Comparison of ENCODE assay signal across 8 cellular contexts in genomic region chr21:39346671-39347327, GRCh38. TPM values are rescaled to one million over a fixed set of nuclear protein-coding genes. Genes with fewer than 3 reads are reported as not detected.
A peak's percentile ranks its signal among the peaks of the same experiment; 100 is the strongest.
DNase-seq lines count a peak whose midpoint lies in the region; ATAC-seq, FAIRE-seq and TF ChIP-seq lines count a peak whose summit lies in the region.
"Had no signal": no experiment of that assay in that cellular context is flagged by ENCODE, and none has a peak within 500 bp of the region (broad histone marks: within the 10 kb centered on the region; RNA-seq: fewer than 3 reads in every experiment).

No MANE protein-coding gene starts in this region.

- H3K9ac ChIP-seq in duodenal mucosa (ENCODE audit: low read depth in 1 of 2, low read length in 2 of 2) (peak overlapping the region; percentile 29 to 51), neuronal stem cell (ENCODE audit: low read depth, low read length, poor library complexity) (no peak overlapping the region)

- H3K4me3 ChIP-seq in NB4 (ENCODE audit: low read depth, low read length) (peak overlapping the region; percentile 98), duodenal mucosa (ENCODE audit: low read depth in 1 of 2, low read length in 2 of 2) (peak overlapping the region; percentile 33 to 92), neuronal stem cell (ENCODE audit: low read length in 2 of 2) (peak overlapping the region in 1 of 2 donors; percentile 95), mucosa of descending colon (no peak overlapping the region)

- no peak overlapping the region for H2BK12ac ChIP-seq in neuronal stem cell (ENCODE audit: low read length)

- H2BK5ac ChIP-seq in neuronal stem cell (ENCODE audit: low read length), result no peak overlapping the region

- H3K4ac ChIP-seq in neuronal stem cell (ENCODE audit: low read length), result no peak overlapping the region

- no peak overlapping the region for H3K18ac ChIP-seq in neuronal stem cell (ENCODE audit: low read length)

- H3K79me1 ChIP-seq in neuronal stem cell (ENCODE audit: low read depth, low read length), result no peaks in the 10 kb centered on the region

- H3K9me3 ChIP-seq in duodenal mucosa (ENCODE audit: control insufficient read depth in 1 of 2, low read length in 2 of 2) (no peaks in the 10 kb centered on the region), neuronal stem cell (replicated peaks in 1 of 2; ENCODE audit: control insufficient read depth in 2 of 2, insufficient read depth in 1 of 2, low read depth in 1 of 2, low read length in 2 of 2) (no peaks in the 10 kb centered on the region), mucosa of descending colon (no peaks in the 10 kb centered on the region)

- no peak overlapping the region for H4K91ac ChIP-seq in neuronal stem cell (ENCODE audit: low read depth, low read length, poor library complexity)

- H2AFZ ChIP-seq in neuronal stem cell (ENCODE audit: low read length), result no peak overlapping the region

- no peak for ATAC-seq in mucosa of descending colon

- no peak overlapping the region for H2BK120ac ChIP-seq in neuronal stem cell (ENCODE audit: low read depth, low read length)

- WGBS in neuronal stem cell (ENCODE audit: extremely low coverage in 2 of 2, insufficient read length in 2 of 2, insufficient replicate concordance in 1 of 2), 2 donors, result no CpG with 5 or more reads among the region's 7 CpGs

- peak overlapping the region; percentile 13 for H3K4me2 ChIP-seq in neuronal stem cell (ENCODE audit: insufficient read depth, low read length, poor library complexity, severe bottlenecking)

- DNase-seq in NB4 (ENCODE audit: low read depth) (no peak), neuronal stem cell (ENCODE audit: low spot score) (no peak), mucosa of descending colon (no peak), CD1c-positive myeloid dendritic cell (ENCODE audit: extremely low spot score) (no peak), D341Med (ENCODE audit: low spot score) (no peak)
- DNase-seq: NCI-H2227 treated with DMSO at 0.1 percent for 48 hours had no signal

- no peak for TF ChIP-seq POLR2A in NB4 (IDR thresholded peaks at IDR 0.05; ENCODE audit: extremely low read depth, insufficient read length)

- no peak overlapping the region for H4K8ac ChIP-seq in neuronal stem cell (ENCODE audit: low read depth, low read length)

- FAIRE-seq in G401.6 (lab: Jason Lieb, UNC), result peak; percentile 17

- H2AK5ac ChIP-seq in neuronal stem cell (ENCODE audit: low read depth, low read length), result no peak overlapping the region

- H3K27me3 ChIP-seq in duodenal mucosa (ENCODE audit: control insufficient read depth in 1 of 2, insufficient read depth in 2 of 2, low read length in 2 of 2) (no peaks in the 10 kb centered on the region), neuronal stem cell (ENCODE audit: control insufficient read depth in 3 of 3, insufficient read depth in 3 of 3, low read depth in 1 of 3, low read length in 3 of 3) (no peaks in the 10 kb centered on the region)

- no peak overlapping the region for H3K14ac ChIP-seq in neuronal stem cell (ENCODE audit: low read length)

- H3K27ac ChIP-seq in duodenal mucosa (ENCODE audit: low read depth, low read length) (no peak overlapping the region), neuronal stem cell (replicated peaks; ENCODE audit: low read length) (no peak overlapping the region)

- intact Hi-C loops in mucosa of descending colon (cut with DNase I, micrococcal nuclease), result no loop called here

- H3K36me3 ChIP-seq in duodenal mucosa (ENCODE audit: control insufficient read depth in 1 of 2, insufficient read depth in 2 of 2, low read length in 2 of 2), result peaks cover 11 to 33% of the 10 kb centered on the region in 2 donors
- H3K36me3 ChIP-seq in neuronal stem cell (replicated peaks in 1 of 2; ENCODE audit: control insufficient read depth in 2 of 2, insufficient read depth in 2 of 2, low read length in 2 of 2), result peaks cover 21 to 61% of the 10 kb centered on the region in 2 donors
- H3K36me3 ChIP-seq in mucosa of descending colon (ENCODE audit: low read depth), result no peaks in the 10 kb centered on the region

- no peak overlapping the region for H2BK15ac ChIP-seq in neuronal stem cell (ENCODE audit: low read length)

- peaks cover 23 to 33% of the 10 kb centered on the region in 2 donors for H3K4me1 ChIP-seq in duodenal mucosa (ENCODE audit: control insufficient read depth in 1 of 2, insufficient read depth in 2 of 2, low read length in 2 of 2)
- H3K4me1 ChIP-seq in neuronal stem cell (ENCODE audit: control insufficient read depth in 2 of 2, insufficient read depth in 1 of 2, low read depth in 1 of 2, low read length in 2 of 2), result peaks cover 4 to 20% of the 10 kb centered on the region in 2 donors
- H3K4me1 ChIP-seq in mucosa of descending colon (ENCODE audit: low read depth), result peaks cover 23% of the 10 kb centered on the region

- TF ChIP-seq CTCF in NB4 (IDR thresholded peaks at IDR 0.05; ENCODE audit: low read depth, low read length), result no peak
- no peak for TF ChIP-seq CTCF in mucosa of descending colon (IDR thresholded peaks at IDR 0.05)

- H3K23ac ChIP-seq in neuronal stem cell (ENCODE audit: low read depth, low read length, poor library complexity), result no peak overlapping the region

RNA-seq across cellular contexts. Expression of gene HMGN1, which starts 2.1 kb away (rescaled TPM):
- polyA plus RNA-seq in neuronal stem cell (2013, experiment 1 of 2), result 572 TPM
- polyA plus RNA-seq in neuronal stem cell (2013, experiment 2 of 2), result 584 TPM
- 100 to 1,000 TPM; 104 to 218 (median 174) TPM for total RNA-seq in mucosa of descending colon

RNA-seq across cellular contexts. Expression of gene BRWD1, which starts 33.4 kb away (rescaled TPM):
- 18.5 TPM for polyA plus RNA-seq in neuronal stem cell (2013, experiment 1 of 2)
- 19.3 TPM for polyA plus RNA-seq in neuronal stem cell (2013, experiment 2 of 2)
- total RNA-seq in mucosa of descending colon, result 10 to 100 TPM; 40.6 to 58.6 (median 52.5) TPM
